19 cellular contexts compared by ENCODE assay signal in the genomic region with DNA sequence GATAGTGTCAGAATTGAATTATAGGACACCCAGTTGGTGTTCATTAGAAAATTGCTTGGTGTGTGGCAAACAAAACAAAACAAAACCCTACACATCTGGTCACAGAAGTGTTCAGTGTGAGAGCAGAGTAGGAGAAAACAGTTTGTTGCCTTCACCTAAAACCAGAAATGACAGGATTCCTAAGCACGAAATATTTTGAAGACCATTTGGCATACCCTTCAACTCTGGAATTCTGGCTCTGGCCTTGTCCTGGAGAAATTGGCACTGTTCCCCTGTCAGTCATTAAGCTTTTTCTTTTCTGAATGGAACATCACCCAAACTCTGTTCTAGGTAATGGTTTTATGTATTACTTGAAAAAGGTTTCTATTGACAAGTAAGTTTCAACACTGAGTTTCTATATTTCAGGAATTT.
A peak's percentile ranks its signal among the peaks of the same experiment; 100 is the strongest.
DNase-seq lines count a peak whose midpoint lies in the region; ATAC-seq and TF ChIP-seq lines count a peak whose summit lies in the region.
"Had no signal": no experiment of that assay in that cellular context is flagged by ENCODE, and none has a peak within 500 bp of the region (broad histone marks: within the 10 kb centered on the region; RNA-seq: fewer than 3 reads in every experiment).

No MANE protein-coding gene starts in this region.

- no peak overlapping the region for H3K27ac ChIP-seq in testis

- 27 to 65% methylated on average over 1 of the region's 1 CpG for WGBS in testis, 2 donors

- no peak for ATAC-seq in GM21515 (IDR thresholded peaks at IDR 0.05; ENCODE audit: unreplicated experiment)
- ATAC-seq: T-cell had no signal

- TF ChIP-seq CTCF in HFFc6 (IDR thresholded peaks at IDR 0.05) (no peak), astrocyte of the cerebellum (IDR thresholded peaks at IDR 0.05; ENCODE audit: low read depth, low read length, missing control alignments) (no peak), fibroblast of the aortic adventitia (IDR thresholded peaks at IDR 0.05; ENCODE audit: insufficient read depth, low read length) (no peak), testis (IDR thresholded peaks at IDR 0.05) (no peak)

- DNase-seq in HFFc6, result no peak
- peak; percentile 48 for DNase-seq in astrocyte of the cerebellum (ENCODE audit: low read depth)
- peak; percentile 62 for DNase-seq in fibroblast of the aortic adventitia (ENCODE audit: low read depth)
- no peak for DNase-seq in testis
- no peak for DNase-seq in NOMO-1 treated with DMSO at 0.1 percent for 48 hours (lab: John Stamatoyannopoulos, UW; ENCODE audit: unreplicated experiment)
- no peak for DNase-seq in DMS 273 (lab: John Stamatoyannopoulos, UW; ENCODE audit: unreplicated experiment)
- DNase-seq: activated B cell treated with CpG ODN at 0.5 μM for 24 hours; DMS153; H9; NCI-H1417 treated with DMSO at 0.1 percent for 48 hours; NCI-H526; posterior cingulate gyrus; stimulated activated CD4-positive, alpha-beta T cell treated with anti-CD3 and anti-CD28 coated beads, Interleukin-15, amount 100 ng/mL, for 24 hours; T-cell had no signal

- no peaks in the 10 kb centered on the region for H3K9me3 Mint-ChIP-seq in HFFc6
- H3K9me3 Mint-ChIP-seq: activated B cell treated with CpG ODN at 0.5 μM for 24 hours; activated naive CD4-positive, alpha-beta T cell treated with anti-CD3 and anti-CD28 coated beads, Interleukin-2, amount 50 U/mL, for 24 hours; H9; IgD-negative memory B cell; T-cell had no signal

- H3K27me3 Mint-ChIP-seq in HFFc6 (ENCODE audit: insufficient read depth), result no peaks in the 10 kb centered on the region; the same call in 1 of the 2 replicates
- H3K27me3 Mint-ChIP-seq: activated B cell treated with CpG ODN at 0.5 μM for 24 hours, T-cell had no signal

- no peak for TF ChIP-seq POLR2A in testis (IDR thresholded peaks at IDR 0.05)

- H3K36me3 ChIP-seq in skeletal muscle satellite cell (ENCODE audit: insufficient read depth, low read length) (no peaks in the 10 kb centered on the region), testis (ENCODE audit: low read depth, missing control alignments) (no peaks in the 10 kb centered on the region)

- in situ Hi-C loops in astrocyte of the cerebellum (cut with HindIII; ENCODE audit: low sequenced_read_pairs), result no loop called here

- H3K27me3 ChIP-seq in skeletal muscle satellite cell (ENCODE audit: control insufficient read depth, insufficient read depth, low read length), result no peaks in the 10 kb centered on the region
- no peaks in the 10 kb centered on the region for H3K27me3 ChIP-seq in testis

- H3K27ac Mint-ChIP-seq in HFFc6, result peak overlapping the region; percentile 85
- H3K27ac Mint-ChIP-seq: activated B cell treated with CpG ODN at 0.5 μM for 24 hours; activated naive CD4-positive, alpha-beta T cell treated with anti-CD3 and anti-CD28 coated beads, Interleukin-2, amount 50 U/mL, for 24 hours; B cell; IgD-negative memory B cell had no signal

- no peak overlapping the region for H3K4me3 ChIP-seq in astrocyte of the cerebellum (ENCODE audit: low read depth, low read length)
- no peak overlapping the region for H3K4me3 ChIP-seq in fibroblast of the aortic adventitia (ENCODE audit: low read depth, low read length)
- H3K4me3 ChIP-seq in skeletal muscle satellite cell (ENCODE audit: low read length), result no peak overlapping the region
- no peak overlapping the region for H3K4me3 ChIP-seq in testis

- H3K9ac ChIP-seq in skeletal muscle satellite cell (ENCODE audit: low read depth, low read length), result peak overlapping the region; percentile 80

- no peaks in the 10 kb centered on the region for H3K36me3 Mint-ChIP-seq in HFFc6 (ENCODE audit: low read depth)
- H3K36me3 Mint-ChIP-seq: activated naive CD4-positive, alpha-beta T cell treated with anti-CD3 and anti-CD28 coated beads, Interleukin-2, amount 50 U/mL, for 24 hours; IgD-negative memory B cell; T-cell had no signal

- H3K4me1 ChIP-seq in skeletal muscle satellite cell (ENCODE audit: control insufficient read depth, insufficient read depth, low read length) (peaks cover 82% of the 10 kb centered on the region), testis (peaks cover 9% of the 10 kb centered on the region)

- H3K4me1 Mint-ChIP-seq in HFFc6 (ENCODE audit: low read depth), result peaks cover 86% of the 10 kb centered on the region

- intact Hi-C loops in testis (cut with DNase I; ENCODE audit: low total_unique reads), result no loop called here

- H3K9me3 ChIP-seq in skeletal muscle satellite cell (replicated peaks; ENCODE audit: low read length) (no peaks in the 10 kb centered on the region), testis (no peaks in the 10 kb centered on the region)

- peak overlapping the region; percentile 31; the same call in 1 of the 2 replicates for H3K4me3 Mint-ChIP-seq in HFFc6
- H3K4me3 Mint-ChIP-seq: activated B cell treated with CpG ODN at 0.5 μM for 24 hours; activated naive CD4-positive, alpha-beta T cell treated with anti-CD3 and anti-CD28 coated beads, Interleukin-2, amount 50 U/mL, for 24 hours; B cell; H9; IgD-negative memory B cell; T-cell had no signal

- H3K4me2 ChIP-seq in skeletal muscle satellite cell (ENCODE audit: low read length), result peak overlapping the region; percentile 52

Comparison
In these comparisons a context has a peak if more than half of its experiments do, and no peak if none do; other contexts are left out.
1. DNase-seq: peak in astrocyte of the cerebellum (single experiment) and fibroblast of the aortic adventitia (single experiment); none in HFFc6 (single experiment), testis (single experiment), NOMO-1 treated with DMSO at 0.1 percent for 48 hours (single experiment) and DMS 273 (single experiment).